8 cellular contexts compared by ENCODE assay signal in the genomic region with DNA sequence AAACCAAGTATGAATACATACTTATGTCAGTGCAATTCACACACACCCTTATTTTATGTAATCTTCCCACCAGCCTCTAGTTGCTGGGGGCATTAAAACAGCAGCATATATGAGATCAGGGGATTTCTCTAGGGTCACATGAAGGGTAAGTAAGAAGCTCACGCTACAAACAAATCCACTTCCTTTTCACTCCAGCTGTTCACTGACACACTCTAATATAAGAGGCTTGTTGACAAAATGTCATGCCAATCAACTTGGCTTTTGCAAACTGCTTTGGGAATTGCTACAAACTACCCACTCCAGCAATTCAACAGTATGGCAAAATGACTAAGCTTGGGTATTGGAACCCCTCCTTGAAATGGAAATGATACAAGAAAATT.
DNase-seq lines count a peak whose midpoint lies in the region; ATAC-seq lines count a peak whose summit lies in the region.

No MANE protein-coding gene starts in this region.

- DNase-seq in NCI-H1694 treated with DMSO at 0.1 percent for 48 hours (lab: John Stamatoyannopoulos, UW): peak; percentile 20
- DNase-seq in NCI-H1694 (lab: John Stamatoyannopoulos, UW): no peak
- DNase-seq in NCI-H2227 (lab: John Stamatoyannopoulos, UW; ENCODE audit: unreplicated experiment): peak; percentile 40
- peak; percentile 70 for DNase-seq in iris pigment epithelial cell (ENCODE audit: low read depth)
- no peak for DNase-seq in posterior cingulate gyrus
- no peak for DNase-seq in epidermal melanocyte (ENCODE audit: insufficient read length, low spot score)
- DNase-seq in SKM-1 treated with dmso at 0.1 percent for 144 hours (lab: John Stamatoyannopoulos, UW; ENCODE audit: unreplicated experiment): no peak

- intact Hi-C loops in posterior cingulate gyrus (cut with DNase I): no loop called here

- ATAC-seq in HG02642 (IDR thresholded peaks at IDR 0.05; ENCODE audit: poor library complexity, unreplicated experiment): peak; percentile 95

Comparison
In these comparisons a context has a peak if more than half of its experiments do, and no peak if none do; other contexts are left out.
1. DNase-seq: peak in NCI-H1694 treated with DMSO at 0.1 percent for 48 hours (single experiment), NCI-H2227 (single experiment) and iris pigment epithelial cell (single experiment); none in NCI-H1694 (single experiment), posterior cingulate gyrus (0 of 10), epidermal melanocyte (single experiment) and SKM-1 treated with dmso at 0.1 percent for 144 hours (single experiment).